Comparison of ENCODE assay signal across 36 cellular contexts in genomic region chr2:80529466-80530165, GRCh38.
DNase-seq lines count a peak whose midpoint lies in the region; ATAC-seq, FAIRE-seq and TF ChIP-seq lines count a peak whose summit lies in the region.
"Had no signal": no experiment of that assay in that cellular context is flagged by ENCODE, and none has a peak within 500 bp of the region (broad histone marks: within the 10 kb centered on the region; RNA-seq: fewer than 3 reads in every experiment).

No MANE protein-coding gene starts in this region.

- DNase-seq in GM12892 (ENCODE audit: insufficient read length) = no peak
- no peak for DNase-seq in activated CD4-positive, CD25-positive, alpha-beta regulatory T cell (lab: John Stamatoyannopoulos, UW)
- DNase-seq in CD8-positive, alpha-beta T cell = no peak
- DNase-seq in stimulated activated naive CD8-positive, alpha-beta T cell treated with anti-CD3 and anti-CD28 coated beads, Interleukin-15, amount 100 ng/mL, for 72 hours = no peak
- DNase-seq in stimulated activated CD4-positive, alpha-beta T cell treated with anti-CD3 and anti-CD28 coated beads, Interleukin-4, amount 100 ng/mL, for 4 hours = no peak
- DNase-seq: activated CD4-positive, alpha-beta memory T cell treated with anti-CD3 and anti-CD28 coated beads for 36 hours; activated CD8-positive, alpha-beta memory T cell treated with anti-CD3 and anti-CD28 coated beads, Interleukin-2, amount 50 U/mL, for 4 hours; CD4-positive, alpha-beta T cell; colonic mucosa; DMS 273 treated with DMSO at 0.1 percent for 48 hours; effector memory CD4-positive, alpha-beta T cell; EL; naive B cell; NCI-H1092 treated with DMSO at 0.1 percent for 48 hours; NCI-H2029; NCI-H526 treated with DMSO at 0.1 percent for 48 hours; RPMI8226; stimulated activated CD4-positive, alpha-beta T cell treated with anti-CD3 and anti-CD28 coated beads, Interleukin-15, amount 100 ng/mL, for 24 hours; stimulated activated naive CD4-positive, alpha-beta T cell treated with Interleukin-2 at 50 U/mL for 16 hours; T-helper 1 cell; testis had no signal

- intact Hi-C loops in CD8-positive, alpha-beta T cell (cut with DNase I, micrococcal nuclease) = no loop called here

- TF ChIP-seq POLR2A in GM12892 (IDR thresholded peaks at IDR 0.05; ENCODE audit: low read depth, low read length) = no peak

- H3K9me3 ChIP-seq in OCI-LY3 (ENCODE audit: insufficient read depth, low read length) = no peaks in the 10 kb centered on the region
- no peaks in the 10 kb centered on the region for H3K9me3 ChIP-seq in CD8-positive, alpha-beta T cell (ENCODE audit: low read length)
- H3K9me3 ChIP-seq: colonic mucosa, neutrophil, SJSA1, testis had no signal

- H3K36me3 Mint-ChIP-seq in CD8-positive, alpha-beta T cell = no peaks in the 10 kb centered on the region
- H3K36me3 Mint-ChIP-seq: activated CD4-positive, alpha-beta memory T cell treated with anti-CD3 and anti-CD28 coated beads for 36 hours; activated naive CD4-positive, alpha-beta T cell treated with anti-CD3 and anti-CD28 coated beads, Interleukin-2, amount 50 U/mL, for 24 hours; mesothelial cell of epicardium; naive B cell had no signal

- CTCF ChIA-PET in CD8-positive, alpha-beta T cell (lab: Charles Lee) = no interaction called here

- POLR2A ChIA-PET in CD8-positive, alpha-beta T cell (lab: Charles Lee) = no interaction called here

- H2AFZ ChIP-seq in OCI-LY3 (ENCODE audit: low read depth, low read length) = peak overlapping the region; percentile 75

- H3K27ac Mint-ChIP-seq in CD8-positive, alpha-beta T cell = no peak overlapping the region
- no peak overlapping the region for H3K27ac Mint-ChIP-seq in stimulated activated naive CD8-positive, alpha-beta T cell treated with anti-CD3 and anti-CD28 coated beads, Interleukin-15, amount 100 ng/mL, for 72 hours
- H3K27ac Mint-ChIP-seq: activated CD4-positive, alpha-beta memory T cell treated with anti-CD3 and anti-CD28 coated beads for 36 hours; activated naive CD4-positive, alpha-beta T cell treated with anti-CD3 and anti-CD28 coated beads, Interleukin-2, amount 50 U/mL, for 24 hours; CD4-positive, alpha-beta T cell; IgD-negative memory B cell; mesothelial cell of epicardium; naive B cell; progenitor cell of endocrine pancreas had no signal

- H3K4me2 ChIP-seq in OCI-LY3 (ENCODE audit: low read length) = peak overlapping the region; percentile 45

- peak overlapping the region; percentile 14 for H3K4me3 ChIP-seq in OCI-LY3 (ENCODE audit: low read length)
- no peak overlapping the region for H3K4me3 ChIP-seq in CD8-positive, alpha-beta T cell (ENCODE audit: low read depth, low read length)
- H3K4me3 ChIP-seq: cardiac muscle cell, colonic mucosa, SJSA1, testis had no signal

- ATAC-seq in GM19351 (IDR thresholded peaks at IDR 0.05; ENCODE audit: unreplicated experiment) = peak; percentile 26
- peak; percentile 39 for ATAC-seq in HG03060 (IDR thresholded peaks at IDR 0.05; ENCODE audit: low read depth, unreplicated experiment)
- ATAC-seq in CD8-positive, alpha-beta T cell = no peak
- no peak for ATAC-seq in stimulated activated naive CD8-positive, alpha-beta T cell treated with anti-CD3 and anti-CD28 coated beads, Interleukin-15, amount 100 ng/mL, for 72 hours
- ATAC-seq: activated CD4-positive, CD25-positive, alpha-beta regulatory T cell treated with anti-CD3 and anti-CD28 coated beads, Interleukin-2, amount 50 U/mL, for 24 hours had no signal

- peaks cover 13% of the 10 kb centered on the region for H3K36me3 ChIP-seq in OCI-LY3 (replicated peaks; ENCODE audit: low read depth, low read length)
- no peaks in the 10 kb centered on the region for H3K36me3 ChIP-seq in CD8-positive, alpha-beta T cell (ENCODE audit: insufficient read depth, low read length)
- H3K36me3 ChIP-seq: cardiac muscle cell, colonic mucosa, neutrophil, SJSA1 had no signal

- TF ChIP-seq CTCF in OCI-LY3 (IDR thresholded peaks at IDR 0.05; ENCODE audit: low read depth, low read length) = no peak
- TF ChIP-seq CTCF in CD8-positive, alpha-beta T cell (IDR thresholded peaks at IDR 0.05) = no peak

- peaks cover 67% of the 10 kb centered on the region for H3K4me1 ChIP-seq in OCI-LY3 (ENCODE audit: low read length)
- no peaks in the 10 kb centered on the region for H3K4me1 ChIP-seq in CD8-positive, alpha-beta T cell (ENCODE audit: insufficient read depth, low read length)
- H3K4me1 ChIP-seq: colonic mucosa, SJSA1, testis had no signal

- H3K4me3 Mint-ChIP-seq in CD8-positive, alpha-beta T cell = no peak overlapping the region
- no peak overlapping the region for H3K4me3 Mint-ChIP-seq in stimulated activated naive CD8-positive, alpha-beta T cell treated with anti-CD3 and anti-CD28 coated beads, Interleukin-15, amount 100 ng/mL, for 72 hours
- H3K4me3 Mint-ChIP-seq: activated CD4-positive, alpha-beta memory T cell treated with anti-CD3 and anti-CD28 coated beads for 36 hours; activated naive CD4-positive, alpha-beta T cell treated with anti-CD3 and anti-CD28 coated beads, Interleukin-2, amount 50 U/mL, for 24 hours; CD4-positive, alpha-beta T cell; IgD-negative memory B cell; mesothelial cell of epicardium; naive B cell had no signal

- H3K27me3 Mint-ChIP-seq in CD8-positive, alpha-beta T cell (ENCODE audit: low read depth) = no peaks in the 10 kb centered on the region
- no peaks in the 10 kb centered on the region for H3K27me3 Mint-ChIP-seq in stimulated activated naive CD8-positive, alpha-beta T cell treated with anti-CD3 and anti-CD28 coated beads, Interleukin-15, amount 100 ng/mL, for 72 hours
- H3K27me3 Mint-ChIP-seq: activated CD4-positive, alpha-beta memory T cell treated with anti-CD3 and anti-CD28 coated beads for 36 hours; activated naive CD4-positive, alpha-beta T cell treated with anti-CD3 and anti-CD28 coated beads, Interleukin-2, amount 50 U/mL, for 24 hours; CD4-positive, alpha-beta T cell; IgD-negative memory B cell; naive B cell; progenitor cell of endocrine pancreas had no signal

- H3K9me3 Mint-ChIP-seq in CD8-positive, alpha-beta T cell = peaks cover 7% of the 10 kb centered on the region
- H3K9me3 Mint-ChIP-seq in stimulated activated naive CD8-positive, alpha-beta T cell treated with anti-CD3 and anti-CD28 coated beads, Interleukin-15, amount 100 ng/mL, for 72 hours = peaks cover 8 to 17% of the 10 kb centered on the region in 2 donors
- H3K9me3 Mint-ChIP-seq: activated naive CD4-positive, alpha-beta T cell treated with anti-CD3 and anti-CD28 coated beads, Interleukin-2, amount 50 U/mL, for 24 hours; mesothelial cell of epicardium had no signal

- H3K4me1 Mint-ChIP-seq in CD8-positive, alpha-beta T cell (ENCODE audit: low read depth) = no peaks in the 10 kb centered on the region
- no peaks in the 10 kb centered on the region for H3K4me1 Mint-ChIP-seq in stimulated activated naive CD8-positive, alpha-beta T cell treated with anti-CD3 and anti-CD28 coated beads, Interleukin-15, amount 100 ng/mL, for 72 hours
- H3K4me1 Mint-ChIP-seq: activated naive CD4-positive, alpha-beta T cell treated with anti-CD3 and anti-CD28 coated beads, Interleukin-2, amount 50 U/mL, for 24 hours; IgD-negative memory B cell; mesothelial cell of epicardium; naive B cell had no signal

- H3K27me3 ChIP-seq in OCI-LY3 (ENCODE audit: low read depth, low read length) = no peaks in the 10 kb centered on the region
- H3K27me3 ChIP-seq in CD8-positive, alpha-beta T cell (ENCODE audit: insufficient read depth, low read length) = no peaks in the 10 kb centered on the region
- H3K27me3 ChIP-seq: cardiac muscle cell, colonic mucosa, neutrophil, SJSA1, testis had no signal

- peak; percentile 56 for FAIRE-seq in GM12892 (lab: Jason Lieb, UNC)
- FAIRE-seq: A204.1, keratinocyte, TTC549, urothelium cell line had no signal

- H3K9ac ChIP-seq in OCI-LY3 (ENCODE audit: low read length) = peak overlapping the region; percentile 61

- peak overlapping the region; percentile 97 for H3K27ac ChIP-seq in OCI-LY3 (ENCODE audit: low read length)
- H3K27ac ChIP-seq in CD8-positive, alpha-beta T cell (ENCODE audit: low read depth, low read length) = no peak overlapping the region
- H3K27ac ChIP-seq: colonic mucosa, neutrophil, SJSA1, testis had no signal

- no peaks in the 10 kb centered on the region for H3K79me2 ChIP-seq in OCI-LY3 (ENCODE audit: low read length)

- H4K20me1 ChIP-seq in OCI-LY3 (ENCODE audit: insufficient read depth, low read length) = no peaks in the 10 kb centered on the region

Comparison
In these comparisons a context has a peak if more than half of its experiments do, and no peak if none do; other contexts are left out.
1. ATAC-seq: peak in GM19351 (single experiment) and HG03060 (single experiment); none in CD8-positive, alpha-beta T cell (single experiment) and stimulated activated naive CD8-positive, alpha-beta T cell treated with anti-CD3 and anti-CD28 coated beads, Interleukin-15, amount 100 ng/mL, for 72 hours (single experiment).